Comparison of ENCODE assay signal across 12 cellular contexts in the genomic region with DNA sequence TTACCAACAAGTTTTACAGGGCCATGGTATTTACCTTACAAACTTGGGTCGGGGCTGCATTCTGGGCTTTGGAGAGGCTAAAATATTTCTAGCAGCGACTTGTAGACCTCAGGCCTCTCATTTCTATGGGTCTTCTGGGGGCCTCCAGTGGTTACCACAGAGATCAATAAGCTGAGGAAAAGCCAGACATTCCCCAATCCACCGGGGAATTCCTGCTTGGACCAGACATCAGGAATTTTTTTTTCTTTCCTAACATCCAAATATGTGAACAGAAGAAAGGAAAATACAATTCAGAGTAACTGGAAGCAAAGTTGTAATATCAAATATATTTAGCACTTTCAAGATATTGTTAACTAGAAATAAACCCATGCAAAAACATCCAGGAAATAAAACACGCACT. TPM values are rescaled to one million over a fixed set of nuclear protein-coding genes. Genes with fewer than 3 reads are reported as not detected.
DNase-seq lines count a peak whose midpoint lies in the region; ATAC-seq and TF ChIP-seq lines count a peak whose summit lies in the region.
"Had no signal": no experiment of that assay in that cellular context is flagged by ENCODE, and none has a peak within 500 bp of the region (broad histone marks: within the 10 kb centered on the region; RNA-seq: fewer than 3 reads in every experiment).

No MANE protein-coding gene starts in this region.

- WGBS in psoas muscle, 3 donors, result 66 to 67% (median 66%) methylated on average over 4 of the region's 4 CpGs

- intact Hi-C loops in psoas muscle (cut with DNase I), result no loop called here

- peaks cover 9% of the 10 kb centered on the region for H3K27me3 Mint-ChIP-seq in WTC11 (ENCODE audit: low read depth)

- H3K4me3 Mint-ChIP-seq in WTC11, result peak overlapping the region; percentile 89

- peaks cover 19% of the 10 kb centered on the region for H3K4me1 Mint-ChIP-seq in WTC11

- H3K9ac ChIP-seq in ES-I3 (ENCODE audit: low read depth, low read length), result peak overlapping the region; percentile 77; the same call in 1 of the 2 replicates

- H3K4me1 ChIP-seq in ES-I3 (ENCODE audit: insufficient read depth, low read length) (peaks cover 6% of the 10 kb centered on the region; the same call in 1 of the 2 replicates), psoas muscle (peaks cover 4% of the 10 kb centered on the region)

- H3K9me3 ChIP-seq in ES-I3 (ENCODE audit: control insufficient read depth, insufficient read depth, low read length) (no peaks in the 10 kb centered on the region), psoas muscle (no peaks in the 10 kb centered on the region)
- H3K9me3 ChIP-seq: mucosa of descending colon had no signal

- no peak overlapping the region for H3K27ac ChIP-seq in psoas muscle

- H3K4me3 ChIP-seq in fibroblast of villous mesenchyme (ENCODE audit: low read depth, low read length) (peak overlapping the region; percentile 77), psoas muscle (peak overlapping the region; percentile 77)
- H3K4me3 ChIP-seq: mucosa of descending colon had no signal

- H3K36me3 ChIP-seq in ES-I3 (ENCODE audit: insufficient read depth, low read length) (no peaks in the 10 kb centered on the region), psoas muscle (ENCODE audit: insufficient read depth in 1 of 2, low read depth in 1 of 2) (no peaks in the 10 kb centered on the region)

- CTCF ChIA-PET in WTC11 (lab: Charles Lee), result interaction anchor here (0.9 to 3.6 kb wide), 5 partner anchors 18 to 338 kb away, joined by 3 to 30 read pairs (median 9); partner anchors contain the start of gene DNAJC3

- TF ChIP-seq CTCF in WTC11 (IDR thresholded peaks at IDR 0.05) (no peak), fibroblast of villous mesenchyme (IDR thresholded peaks at IDR 0.05; ENCODE audit: insufficient read depth, low read depth, low read length) (no peak), psoas muscle (IDR thresholded peaks at IDR 0.05) (no peak)

- H3K9me3 Mint-ChIP-seq in WTC11, result no peaks in the 10 kb centered on the region
- H3K9me3 Mint-ChIP-seq: activated naive CD8-positive, alpha-beta T cell treated with anti-CD3 and anti-CD28 coated beads for 36 hours had no signal

- POLR2A ChIA-PET in WTC11 (lab: Charles Lee), result interaction anchor here (0.8 to 2.9 kb wide), 3 partner anchors 19 to 34 kb away, joined by 3 to 17 read pairs (median 3); partner anchors contain the start of gene DNAJC3

- ATAC-seq in WTC11 (no peak), psoas muscle (no peak)

- H3K27me3 ChIP-seq in psoas muscle (ENCODE audit: insufficient read depth in 3 of 3, low read length in 2 of 3), result peaks cover 0 to 44% (median 3%) of the 10 kb centered on the region in 3 donors

- H3K36me3 Mint-ChIP-seq in WTC11, result peaks cover 20% of the 10 kb centered on the region
- H3K36me3 Mint-ChIP-seq: activated naive CD8-positive, alpha-beta T cell treated with anti-CD3 and anti-CD28 coated beads for 36 hours had no signal

- no peak overlapping the region for H3K27ac Mint-ChIP-seq in WTC11
- H3K27ac Mint-ChIP-seq: activated naive CD8-positive, alpha-beta T cell treated with anti-CD3 and anti-CD28 coated beads for 36 hours had no signal

- DNase-seq in WTC11 (ENCODE audit: low spot score), result no peak
- no peak for DNase-seq in fibroblast of villous mesenchyme (ENCODE audit: low read depth)
- DNase-seq in psoas muscle, result no peak
- DNase-seq in kidney tubule cell (ENCODE audit: low spot score), result no peak
- DNase-seq in OCI-M1 (lab: John Stamatoyannopoulos, UW), result no peak
- no peak for DNase-seq in effector CD4-positive, alpha-beta T cell
- no peak for DNase-seq in MV-4-11 (lab: John Stamatoyannopoulos, UW)
- DNase-seq: activated naive CD8-positive, alpha-beta T cell treated with anti-CD3 and anti-CD28 coated beads for 36 hours; mucosa of descending colon; NCI-H187; stimulated activated CD4-positive, alpha-beta T cell treated with anti-CD3 and anti-CD28 coated beads, Interleukin-4, amount 100 ng/mL, for 24 hours had no signal

TF ChIP-seq in WTC11, 78 proteins besides CTCF, POLR2A, EP300 and RAD21 (continues in another document):
- TF ChIP-seq ZNF121 (CRISPR knock-in tag; IDR thresholded peaks at IDR 0.05), result no peak
- no peak for TF ChIP-seq MLX (CRISPR knock-in tag; IDR thresholded peaks at IDR 0.05)
- TF ChIP-seq ZMAT4 (CRISPR knock-in tag; IDR thresholded peaks at IDR 0.05), result no peak
- no peak for TF ChIP-seq NFE2L1 (CRISPR knock-in tag; IDR thresholded peaks at IDR 0.05)
- TF ChIP-seq ZNF416 (CRISPR knock-in tag; IDR thresholded peaks at IDR 0.05), result no peak
- TF ChIP-seq PREB (CRISPR knock-in tag; IDR thresholded peaks at IDR 0.05; ENCODE audit: borderline replicate concordance), result no peak
- no peak for TF ChIP-seq GTF2I (CRISPR knock-in tag; conservative IDR thresholded peaks at IDR 0.05)
- TF ChIP-seq ZNF317 (CRISPR knock-in tag; IDR thresholded peaks at IDR 0.05; ENCODE audit: borderline replicate concordance, low read depth), result no peak
- no peak for TF ChIP-seq IRF2 (CRISPR knock-in tag; IDR thresholded peaks at IDR 0.05; ENCODE audit: borderline replicate concordance, low read depth)
- TF ChIP-seq ZNF671 (CRISPR knock-in tag; IDR thresholded peaks at IDR 0.05), result no peak
- TF ChIP-seq TCF7 (CRISPR knock-in tag; IDR thresholded peaks at IDR 0.05; ENCODE audit: low read depth), result no peak
- TF ChIP-seq E2F1 (CRISPR knock-in tag; IDR thresholded peaks at IDR 0.05), result no peak
- TF ChIP-seq, protein P1, sequence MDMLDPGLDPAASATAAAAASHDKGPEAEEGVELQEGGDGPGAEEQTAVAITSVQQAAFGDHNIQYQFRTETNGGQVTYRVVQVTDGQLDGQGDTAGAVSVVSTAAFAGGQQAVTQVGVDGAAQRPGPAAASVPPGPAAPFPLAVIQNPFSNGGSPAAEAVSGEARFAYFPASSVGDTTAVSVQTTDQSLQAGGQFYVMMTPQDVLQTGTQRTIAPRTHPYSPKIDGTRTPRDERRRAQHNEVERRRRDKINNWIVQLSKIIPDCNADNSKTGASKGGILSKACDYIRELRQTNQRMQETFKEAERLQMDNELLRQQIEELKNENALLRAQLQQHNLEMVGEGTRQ (CRISPR knock-in tag; IDR thresholded peaks at IDR 0.05), result no peak
- TF ChIP-seq NR1H2 (CRISPR knock-in tag; IDR thresholded peaks at IDR 0.05), result no peak
- no peak for TF ChIP-seq SMAD4 (CRISPR knock-in tag; IDR thresholded peaks at IDR 0.05)
- TF ChIP-seq, protein P2, sequence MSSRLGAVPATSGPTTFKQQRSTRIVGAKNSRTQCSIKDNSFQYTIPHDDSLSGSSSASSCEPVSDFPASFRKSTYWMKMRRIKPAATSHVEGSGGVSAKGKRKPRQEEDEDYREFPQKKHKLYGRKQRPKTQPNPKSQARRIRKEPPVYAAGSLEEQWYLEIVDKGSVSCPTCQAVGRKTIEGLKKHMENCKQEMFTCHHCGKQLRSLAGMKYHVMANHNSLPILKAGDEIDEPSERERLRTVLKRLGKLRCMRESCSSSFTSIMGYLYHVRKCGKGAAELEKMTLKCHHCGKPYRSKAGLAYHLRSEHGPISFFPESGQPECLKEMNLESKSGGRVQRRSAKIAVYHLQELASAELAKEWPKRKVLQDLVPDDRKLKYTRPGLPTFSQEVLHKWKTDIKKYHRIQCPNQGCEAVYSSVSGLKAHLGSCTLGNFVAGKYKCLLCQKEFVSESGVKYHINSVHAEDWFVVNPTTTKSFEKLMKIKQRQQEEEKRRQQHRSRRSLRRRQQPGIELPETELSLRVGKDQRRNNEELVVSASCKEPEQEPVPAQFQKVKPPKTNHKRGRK (CRISPR knock-in tag; IDR thresholded peaks at IDR 0.05; ENCODE audit: borderline replicate concordance), result no peak
- no peak for TF ChIP-seq ZBTB21 (CRISPR knock-in tag; IDR thresholded peaks at IDR 0.05; ENCODE audit: borderline replicate concordance)
- TF ChIP-seq CBFB (CRISPR knock-in tag; IDR thresholded peaks at IDR 0.05; ENCODE audit: low read depth), result no peak

RNA-seq across cellular contexts. Expression of gene DZIP1, which starts 1.5 kb away (rescaled TPM):
- 31.0 to 33.5 TPM (median 32.0 TPM) in 3 replicates for total RNA-seq in WTC11 (2021)
- total RNA-seq in fibroblast of villous mesenchyme, result 38.9 and 44.8 TPM in 2 replicates
- total RNA-seq in psoas muscle, result 1 to 10 TPM; 1.8 to 2.9 (median 2.0) TPM
- polyA plus RNA-seq in psoas muscle, result 1 to 10 TPM in 1 of 3 donors, under 1 TPM in 2; 0.70 to 1.1 (median 0.91) TPM

RNA-seq across cellular contexts. Expression of gene DNAJC3, which starts 33.9 kb away (rescaled TPM):
- total RNA-seq in WTC11 (2021) (16.7 to 20.0 TPM (median 17.9 TPM) in 3 replicates), fibroblast of villous mesenchyme (56.4 and 85.1 TPM in 2 replicates), psoas muscle (10 to 100 TPM; 11.5 to 19.6 (median 17.2) TPM)
- 10 to 100 TPM in 1 of 3 donors, 1 to 10 TPM in 2; 7.9 to 11.8 (median 8.9) TPM for polyA plus RNA-seq in psoas muscle
